2 cellular contexts compared by ENCODE assay signal in genomic region chr18:3554091-3554601, GRCh38.
TF ChIP-seq lines count a peak whose summit lies in the region.

No MANE protein-coding gene starts in this region.

TF ChIP-seq in GM23338, 12 proteins besides CTCF, POLR2A, EP300 and RAD21 (continued from another document):
- TF ChIP-seq REST (IDR thresholded peaks at IDR 0.05; ENCODE audit: unreplicated experiment) (peak; percentile 50), EZH2 (IDR thresholded peaks at IDR 0.05; ENCODE audit: low read depth, unreplicated experiment) (no peak), ZNF114 (CRISPR knock-in tag; IDR thresholded peaks at IDR 0.05) (peak; percentile 90), ZNF331 (CRISPR knock-in tag; IDR thresholded peaks at IDR 0.05; ENCODE audit: low read depth) (no peak), CREB1 (CRISPR knock-in tag; IDR thresholded peaks at IDR 0.05; ENCODE audit: low read depth) (no peak), ZNF462 (CRISPR knock-in tag; IDR thresholded peaks at IDR 0.05) (peak; percentile 89), EZH2phosphoT487 (IDR thresholded peaks at IDR 0.05; ENCODE audit: unreplicated experiment) (no peak), ETS1 (IDR thresholded peaks at IDR 0.05) (no peak), STAT1 (IDR thresholded peaks at IDR 0.05; ENCODE audit: unreplicated experiment) (no peak), JUNB (IDR thresholded peaks at IDR 0.05; ENCODE audit: unreplicated experiment) (no peak)

TF ChIP-seq in H1, 55 proteins besides CTCF, POLR2A, EP300 and RAD21 (continued from another document):
- 0 out of 2 replicates have a peak, but pooled peaks have one; percentile 40 for TF ChIP-seq TCF12 (IDR thresholded peaks at IDR 0.05; ENCODE audit: low read depth, low read length)
- peak; percentile 40 for TF ChIP-seq CHD7 (IDR thresholded peaks at IDR 0.05; ENCODE audit: insufficient replicate concordance, low read length)
- TF ChIP-seq TEAD4 (IDR thresholded peaks at IDR 0.05; ENCODE audit: low read depth, low read length), result peak; percentile 89
- TF ChIP-seq ATF2 (IDR thresholded peaks at IDR 0.05; ENCODE audit: low read length), result 0 out of 2 replicates have a peak, but pooled peaks have one; percentile 51
- TF ChIP-seq TAF1 (IDR thresholded peaks at IDR 0.05; ENCODE audit: low read depth, low read length), result 0 out of 2 replicates have a peak, but pooled peaks have one; percentile 21
- TF ChIP-seq SP1 (IDR thresholded peaks at IDR 0.05; ENCODE audit: low read depth, low read length), result peak; percentile 35; the same call in 1 of the 2 replicates
- TF ChIP-seq RNF2 (IDR thresholded peaks at IDR 0.05; ENCODE audit: borderline replicate concordance, low read depth, low read length, missing control alignments, poor library complexity, severe bottlenecking), result no peak
- TF ChIP-seq KDM1A (IDR thresholded peaks at IDR 0.05; ENCODE audit: borderline replicate concordance, low read length), result no peak
- TF ChIP-seq ASH2L (IDR thresholded peaks at IDR 0.05; ENCODE audit: low read length), result peak; percentile 76
- TF ChIP-seq YY1 (IDR thresholded peaks at IDR 0.05; ENCODE audit: low read depth, low read length), result 0 out of 2 replicates have a peak, but pooled peaks have one; percentile 10
- peak; percentile 75 for TF ChIP-seq NANOG (IDR thresholded peaks at IDR 0.05; ENCODE audit: insufficient read depth, low read depth, low read length, poor library complexity, severe bottlenecking)
